Comparison of ENCODE assay signal across 8 cellular contexts in genomic region chr10:128211953-128212727, GRCh38.
DNase-seq lines count a peak whose midpoint lies in the region; ATAC-seq and TF ChIP-seq lines count a peak whose summit lies in the region.

No MANE protein-coding gene starts in this region.

- H3K4me3 ChIP-seq in dorsolateral prefrontal cortex: peak overlapping the region in 52 of 59 donors; percentile 1 to 64 (median 44)

- ATAC-seq in GM19351 (IDR thresholded peaks at IDR 0.05; ENCODE audit: unreplicated experiment) (peak; percentile 94), HG03439 (IDR thresholded peaks at IDR 0.05; ENCODE audit: unreplicated experiment) (peak; percentile 90)

- TF ChIP-seq CTCF in dorsolateral prefrontal cortex (IDR thresholded peaks at IDR 0.05 in 54 of 56, conservative IDR thresholded peaks at IDR 0.05 in 2 of 56; ENCODE audit: low read depth in 1 of 56, partially characterized antibody in 56 of 56): peak; percentile 58 to 96 (median 90)

- intact Hi-C loops in dorsolateral prefrontal cortex (cut with DNase I): no loop called here

- H3K27ac ChIP-seq in dorsolateral prefrontal cortex: peak overlapping the region in 12 of 59 donors; percentile 2 to 78 (median 34)

- DNase-seq in CD1c-positive myeloid dendritic cell (ENCODE audit: extremely low spot score): peak; percentile 92
- peak; percentile 61 for DNase-seq in NCI-H69 (lab: John Stamatoyannopoulos, UW)
- DNase-seq in activated CD4-positive, alpha-beta T cell treated with anti-CD3 and anti-CD28 coated beads, Interleukin-2, amount 50 U/mL, for 4 hours: peak; percentile 69 to 70
- peak; percentile 28 to 86 (median 70) for DNase-seq in dorsolateral prefrontal cortex
- DNase-seq in medulla oblongata (ENCODE audit: extremely low spot score): peak; percentile 89
- peak; percentile 64 for DNase-seq in stimulated activated CD8-positive, alpha-beta memory T cell treated with anti-CD3 and anti-CD28 coated beads, Interleukin-12 subunit alpha, Interleukin-12 subunit beta, amount 100 ng/mL, for 24 hours (ENCODE audit: extremely low read depth)

- peaks cover 0 to 35% (median 5%) of the 10 kb centered on the region in 45 donors for H3K27me3 ChIP-seq in dorsolateral prefrontal cortex
